26 cellular contexts compared by ENCODE assay signal in genomic region chr10:26843736-26844135, GRCh38. TPM values are rescaled to one million over a fixed set of nuclear protein-coding genes. Genes with fewer than 3 reads are reported as not detected.
DNase-seq lines count a peak whose midpoint lies in the region; ATAC-seq and TF ChIP-seq lines count a peak whose summit lies in the region.
"Had no signal": no experiment of that assay in that cellular context is flagged by ENCODE, and none has a peak within 500 bp of the region (broad histone marks: within the 10 kb centered on the region; RNA-seq: fewer than 3 reads in every experiment).

No MANE protein-coding gene starts in this region.

- ATAC-seq in activated naive CD4-positive, alpha-beta T cell treated with anti-CD3 and anti-CD28 coated beads, Interleukin-2, amount 50 U/mL, for 72 hours = peak in 1 of 2 donors; percentile 32
- ATAC-seq in RWPE2 (ENCODE audit: low read depth) = no peak; the same call in 2 of the 3 replicates
- ATAC-seq in stimulated activated memory B cell treated with anti-CD40 and anti-IgM and Interleukin-4, amounts not matched to agents 10 μg/mL and 1 μg/mL and 100 μg/mL, for 72 hours = no peak
- ATAC-seq in HG02938 (IDR thresholded peaks at IDR 0.05; ENCODE audit: unreplicated experiment) = no peak
- no peak for ATAC-seq in GM19452 (IDR thresholded peaks at IDR 0.05; ENCODE audit: unreplicated experiment)
- ATAC-seq: left cardiac atrium had no signal

- H3K27me3 Mint-ChIP-seq in activated naive CD4-positive, alpha-beta T cell treated with anti-CD3 and anti-CD28 coated beads, Interleukin-2, amount 10 ng/mL, durations not matched to agents 7 days and 5 days = no peaks in the 10 kb centered on the region
- H3K27me3 Mint-ChIP-seq in stimulated activated memory B cell treated with anti-CD40 and anti-IgM and Interleukin-4, amounts not matched to agents 10 μg/mL and 1 μg/mL and 100 μg/mL, for 72 hours = no peaks in the 10 kb centered on the region

- H3K9me3 ChIP-seq in RWPE2 (ENCODE audit: severe bottlenecking) = no peaks in the 10 kb centered on the region
- H3K9me3 ChIP-seq: Peyer's patch, sigmoid colon, SJSA1 had no signal

- no peak for TF ChIP-seq CTCF in RWPE2 (IDR thresholded peaks at IDR 0.05; ENCODE audit: poor library complexity, severe bottlenecking)
- no peak for TF ChIP-seq CTCF in RWPE1 (conservative IDR thresholded peaks at IDR 0.05; ENCODE audit: low read depth)

- H3K36me3 ChIP-seq in RWPE2 (ENCODE audit: low read depth) = 0 out of 2 replicates have a peak, but pooled peaks cover 3% of the 10 kb centered on the region
- H3K36me3 ChIP-seq: Peyer's patch, sigmoid colon, SJSA1 had no signal

- H3K9me3 Mint-ChIP-seq in activated naive CD4-positive, alpha-beta T cell treated with anti-CD3 and anti-CD28 coated beads, Interleukin-2, amount 50 U/mL, for 72 hours = no peaks in the 10 kb centered on the region
- H3K9me3 Mint-ChIP-seq in activated naive CD4-positive, alpha-beta T cell treated with anti-CD3 and anti-CD28 coated beads, Interleukin-2, amount 10 ng/mL, durations not matched to agents 7 days and 5 days = peaks cover 2% of the 10 kb centered on the region
- H3K9me3 Mint-ChIP-seq in stimulated activated memory B cell treated with anti-CD40 and anti-IgM and Interleukin-4, amounts not matched to agents 10 μg/mL and 1 μg/mL and 100 μg/mL, for 72 hours = no peaks in the 10 kb centered on the region
- H3K9me3 Mint-ChIP-seq: activated naive CD4-positive, alpha-beta T cell treated with anti-CD3 and anti-CD28 coated beads for 36 hours; T-helper 1 cell treated with Interleukin-12 subunit alpha and Interleukin-12 subunit beta and Interleukin-4 antibody, amounts not matched to agents 30 μg/mL and 1 μg/mL, for 36 hours had no signal

- CTCF ChIA-PET in activated naive CD4-positive, alpha-beta T cell treated with anti-CD3 and anti-CD28 coated beads, Interleukin-2, amount 10 ng/mL, durations not matched to agents 7 days and 5 days (lab: Charles Lee) = interaction anchor here (1.0 to 1.9 kb wide), 2 partner anchors 10 to 12 kb away, joined by 3 to 7 read pairs; no protein-coding TSS in a partner anchor
- CTCF ChIA-PET in RWPE1 (lab: Yijun Ruan, JAX) = interaction anchor here (0.6 kb wide), 2 partner anchors 80 to 110 kb away, joined by 3 read pairs; no protein-coding TSS in a partner anchor

- H3K27me3 ChIP-seq in RWPE2 (ENCODE audit: insufficient read depth, poor library complexity, severe bottlenecking) = no peaks in the 10 kb centered on the region
- H3K27me3 ChIP-seq: Peyer's patch, sigmoid colon, SJSA1 had no signal

- no peak overlapping the region for H3K4me3 Mint-ChIP-seq in activated naive CD4-positive, alpha-beta T cell treated with anti-CD3 and anti-CD28 coated beads, Interleukin-2, amount 10 ng/mL, durations not matched to agents 7 days and 5 days
- H3K4me3 Mint-ChIP-seq in stimulated activated memory B cell treated with anti-CD40 and anti-IgM and Interleukin-4, amounts not matched to agents 10 μg/mL and 1 μg/mL and 100 μg/mL, for 72 hours = no peak overlapping the region
- H3K4me3 Mint-ChIP-seq: activated naive CD4-positive, alpha-beta T cell treated with anti-CD3 and anti-CD28 coated beads for 36 hours; endodermal cell; T-helper 1 cell treated with Interleukin-12 subunit alpha and Interleukin-12 subunit beta and Interleukin-4 antibody, amounts not matched to agents 30 μg/mL and 1 μg/mL, for 36 hours had no signal

- no peak for DNase-seq in activated naive CD4-positive, alpha-beta T cell treated with anti-CD3 and anti-CD28 coated beads, Interleukin-2, amount 50 U/mL, for 72 hours (ENCODE audit: low spot score in 2 of 2)
- no peak for DNase-seq in activated naive CD4-positive, alpha-beta T cell treated with anti-CD3 and anti-CD28 coated beads, Interleukin-2, amount 10 ng/mL, durations not matched to agents 7 days and 5 days
- DNase-seq in RWPE2 (ENCODE audit: low spot score) (no peak), epithelial cell of prostate (ENCODE audit: low read depth, low spot score) (peak; percentile 43), RWPE1 (ENCODE audit: low spot score) (no peak)
- DNase-seq: ACHN; activated CD4-positive, alpha-beta T cell treated with anti-CD3 and anti-CD28 coated beads, Interleukin-2, amount 50 U/mL, for 48 hours; activated naive CD4-positive, alpha-beta T cell treated with anti-CD3 and anti-CD28 coated beads for 36 hours; C1 segment of cervical spinal cord; DMS 273 treated with DMSO at 0.1 percent for 48 hours; endodermal cell; glutamatergic neuron; H7; left cardiac atrium; mesendoderm; NCI-H1417 treated with DMSO at 0.1 percent for 48 hours; NCI-H510A; Peyer's patch; sigmoid colon; stimulated activated CD4-positive, alpha-beta T cell treated with anti-CD3 and anti-CD28 coated beads, Interleukin-15, amount 100 ng/mL, for 24 hours; stimulated activated CD8-positive, alpha-beta memory T cell treated with anti-CD3 and anti-CD28 coated beads, Interleukin-4, amount 100 ng/mL, for 48 hours had no signal

- peaks cover 9% of the 10 kb centered on the region for H3K4me1 ChIP-seq in RWPE2 (ENCODE audit: insufficient read depth, poor library complexity, severe bottlenecking)
- H3K4me1 ChIP-seq: SJSA1 had no signal

- H3K27ac Mint-ChIP-seq in activated naive CD4-positive, alpha-beta T cell treated with anti-CD3 and anti-CD28 coated beads, Interleukin-2, amount 50 U/mL, for 72 hours = peak overlapping the region; percentile 1 to 11
- H3K27ac Mint-ChIP-seq in activated naive CD4-positive, alpha-beta T cell treated with anti-CD3 and anti-CD28 coated beads, Interleukin-2, amount 10 ng/mL, durations not matched to agents 7 days and 5 days = no peak overlapping the region
- peak overlapping the region; percentile 15 for H3K27ac Mint-ChIP-seq in stimulated activated memory B cell treated with anti-CD40 and anti-IgM and Interleukin-4, amounts not matched to agents 10 μg/mL and 1 μg/mL and 100 μg/mL, for 72 hours
- H3K27ac Mint-ChIP-seq: activated naive CD4-positive, alpha-beta T cell treated with anti-CD3 and anti-CD28 coated beads for 36 hours; endodermal cell; T-helper 1 cell treated with Interleukin-12 subunit alpha and Interleukin-12 subunit beta and Interleukin-4 antibody, amounts not matched to agents 30 μg/mL and 1 μg/mL, for 36 hours had no signal

- peaks cover 0 to 22% of the 10 kb centered on the region in 2 donors for H3K36me3 Mint-ChIP-seq in activated naive CD4-positive, alpha-beta T cell treated with anti-CD3 and anti-CD28 coated beads, Interleukin-2, amount 50 U/mL, for 72 hours
- H3K36me3 Mint-ChIP-seq in activated naive CD4-positive, alpha-beta T cell treated with anti-CD3 and anti-CD28 coated beads, Interleukin-2, amount 10 ng/mL, durations not matched to agents 7 days and 5 days = peaks cover 35% of the 10 kb centered on the region
- peaks cover 58% of the 10 kb centered on the region for H3K36me3 Mint-ChIP-seq in stimulated activated memory B cell treated with anti-CD40 and anti-IgM and Interleukin-4, amounts not matched to agents 10 μg/mL and 1 μg/mL and 100 μg/mL, for 72 hours

- POLR2A ChIA-PET in RWPE1 (lab: Yijun Ruan, JAX; ENCODE audit: low non-redundant PET) = interaction anchor here (0.6 kb wide), 1 partner anchor 12 kb away, joined by 4 read pairs; no protein-coding TSS in a partner anchor

- H3K27ac ChIP-seq in RWPE2 (ENCODE audit: poor library complexity, severe bottlenecking) (peak overlapping the region; percentile 21), epithelial cell of prostate (peak overlapping the region; percentile 51), RWPE1 (no peak overlapping the region)
- H3K27ac ChIP-seq: Peyer's patch, sigmoid colon, SJSA1 had no signal

- no peak overlapping the region for H3K4me3 ChIP-seq in RWPE2 (ENCODE audit: severe bottlenecking)
- H3K4me3 ChIP-seq: Peyer's patch, sigmoid colon, SJSA1 had no signal

- peaks cover 22% of the 10 kb centered on the region for H3K4me1 Mint-ChIP-seq in activated naive CD4-positive, alpha-beta T cell treated with anti-CD3 and anti-CD28 coated beads, Interleukin-2, amount 10 ng/mL, durations not matched to agents 7 days and 5 days
- peaks cover 80% of the 10 kb centered on the region for H3K4me1 Mint-ChIP-seq in stimulated activated memory B cell treated with anti-CD40 and anti-IgM and Interleukin-4, amounts not matched to agents 10 μg/mL and 1 μg/mL and 100 μg/mL, for 72 hours

RNA-seq across cellular contexts. Expression of gene ABI1, which starts 17.0 kb away (rescaled TPM):
- total RNA-seq in activated naive CD4-positive, alpha-beta T cell treated with anti-CD3 and anti-CD28 coated beads, Interleukin-2, amount 50 U/mL, for 72 hours = 10 to 100 TPM; 38.3 to 51.4 TPM
